9 cellular contexts compared by ENCODE assay signal in genomic region chr3:105746226-105746996, GRCh38.
DNase-seq lines count a peak whose midpoint lies in the region; ATAC-seq and TF ChIP-seq lines count a peak whose summit lies in the region.
"Had no signal": no experiment of that assay in that cellular context is flagged by ENCODE, and none has a peak within 500 bp of the region (broad histone marks: within the 10 kb centered on the region; RNA-seq: fewer than 3 reads in every experiment).

No MANE protein-coding gene starts in this region.

- H3K27me3 Mint-ChIP-seq in activated naive CD8-positive, alpha-beta T cell, result no peaks in the 10 kb centered on the region

- H3K36me3 ChIP-seq in mucosa of descending colon (ENCODE audit: low read depth) (no peaks in the 10 kb centered on the region), H7 (replicated peaks; ENCODE audit: control insufficient read depth, insufficient read depth, low read length) (no peaks in the 10 kb centered on the region; the same call in 1 of the 2 replicates)

- H3K9me3 Mint-ChIP-seq in activated naive CD8-positive, alpha-beta T cell (ENCODE audit: low read depth), result no peaks in the 10 kb centered on the region

- intact Hi-C loops in mucosa of descending colon (cut with DNase I, micrococcal nuclease), result no loop called here

- TF ChIP-seq CTCF in mucosa of descending colon (IDR thresholded peaks at IDR 0.05), result no peak

- ATAC-seq in HG02588 (IDR thresholded peaks at IDR 0.05; ENCODE audit: unreplicated experiment) (peak; percentile 54), mucosa of descending colon (peak; percentile 97), HG02623 (IDR thresholded peaks at IDR 0.05; ENCODE audit: unreplicated experiment) (no peak)

- no peaks in the 10 kb centered on the region for H3K27me3 ChIP-seq in H7 (ENCODE audit: control insufficient read depth, insufficient read depth, low read length)

- no peaks in the 10 kb centered on the region for H3K9me3 ChIP-seq in mucosa of descending colon

- peak overlapping the region; percentile 97 for H3K27ac Mint-ChIP-seq in activated naive CD8-positive, alpha-beta T cell

- H3K36me3 Mint-ChIP-seq in activated naive CD8-positive, alpha-beta T cell, result peaks cover 29% of the 10 kb centered on the region

- peak; percentile 35 for DNase-seq in DMS53 (lab: John Stamatoyannopoulos, UW)
- peak in 1 of 3 donors; percentile 18 for DNase-seq in mucosa of descending colon
- no peak for DNase-seq in DMS 273 (lab: John Stamatoyannopoulos, UW; ENCODE audit: unreplicated experiment)
- DNase-seq in H7, result no peak
- no peak for DNase-seq in SHP77 treated with DMSO at 0.1 percent for 48 hours (lab: John Stamatoyannopoulos, UW)
- DNase-seq: effector memory CD4-positive, alpha-beta T cell had no signal

- H3K4me1 Mint-ChIP-seq in activated naive CD8-positive, alpha-beta T cell (ENCODE audit: low read depth), result peaks cover 86% of the 10 kb centered on the region

- H3K4me1 ChIP-seq in mucosa of descending colon (ENCODE audit: low read depth), result peaks cover 12% of the 10 kb centered on the region

- no peak overlapping the region for H3K4me3 ChIP-seq in mucosa of descending colon
- no peak overlapping the region for H3K4me3 ChIP-seq in H7 (ENCODE audit: insufficient read depth, low read depth, low read length)

- H3K4me3 Mint-ChIP-seq in activated naive CD8-positive, alpha-beta T cell, result peak overlapping the region; percentile 79
